Comparison of ENCODE assay signal across 1 cellular context in the genomic region with DNA sequence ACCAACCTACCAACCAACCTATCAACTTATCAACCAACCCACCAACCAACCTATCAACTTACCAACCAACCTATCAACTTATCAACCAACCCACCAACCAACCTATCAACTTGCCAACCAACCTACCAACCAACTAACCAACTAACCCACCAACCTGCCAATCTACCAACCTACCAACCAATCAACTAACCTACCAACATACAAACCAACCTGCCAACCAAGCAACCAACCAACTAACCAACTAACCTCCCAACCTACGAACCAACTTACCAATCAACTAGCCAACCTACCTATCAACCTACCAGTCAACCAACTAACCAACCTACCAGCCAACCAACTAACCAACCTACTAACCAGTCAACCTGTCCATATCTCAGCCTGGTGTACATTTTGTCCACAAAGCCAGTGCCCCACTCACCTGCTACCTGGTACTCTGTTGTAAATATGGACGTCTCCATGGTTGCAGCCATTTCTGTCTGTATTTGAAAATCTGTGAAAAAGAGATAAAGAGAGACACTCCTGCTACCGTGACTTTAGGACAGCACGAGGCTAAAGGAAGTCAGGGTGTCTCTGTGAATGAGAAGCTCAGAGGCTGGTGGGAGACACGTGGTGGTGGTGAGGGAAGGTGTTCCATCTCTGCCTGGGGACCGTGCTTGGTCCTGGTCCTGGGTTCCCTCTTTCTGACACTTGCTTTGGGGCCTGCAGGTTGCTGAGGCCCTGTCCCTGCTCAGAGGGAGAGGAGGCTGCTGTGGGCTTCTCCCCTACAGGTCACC.
TF ChIP-seq lines count a peak whose summit lies in the region.

No MANE protein-coding gene starts in this region.

TF ChIP-seq in GM12878, 131 proteins besides CTCF, POLR2A, EP300 and RAD21:
- TF ChIP-seq, protein P1, sequence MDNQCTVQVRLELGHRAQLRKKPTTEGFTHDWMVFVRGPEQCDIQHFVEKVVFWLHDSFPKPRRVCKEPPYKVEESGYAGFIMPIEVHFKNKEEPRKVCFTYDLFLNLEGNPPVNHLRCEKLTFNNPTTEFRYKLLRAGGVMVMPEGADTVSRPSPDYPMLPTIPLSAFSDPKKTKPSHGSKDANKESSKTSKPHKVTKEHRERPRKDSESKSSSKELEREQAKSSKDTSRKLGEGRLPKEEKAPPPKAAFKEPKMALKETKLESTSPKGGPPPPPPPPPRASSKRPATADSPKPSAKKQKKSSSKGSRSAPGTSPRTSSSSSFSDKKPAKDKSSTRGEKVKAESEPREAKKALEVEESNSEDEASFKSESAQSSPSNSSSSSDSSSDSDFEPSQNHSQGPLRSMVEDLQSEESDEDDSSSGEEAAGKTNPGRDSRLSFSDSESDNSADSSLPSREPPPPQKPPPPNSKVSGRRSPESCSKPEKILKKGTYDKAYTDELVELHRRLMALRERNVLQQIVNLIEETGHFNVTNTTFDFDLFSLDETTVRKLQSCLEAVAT (IDR thresholded peaks at IDR 0.05), result no peak
- no peak for TF ChIP-seq CHD1 (IDR thresholded peaks at IDR 0.05; ENCODE audit: low read depth, low read length)
- TF ChIP-seq NBN (IDR thresholded peaks at IDR 0.05), result 0 out of 2 replicates have a peak, but pooled peaks have one; percentile 15
